In the genomic region with DNA sequence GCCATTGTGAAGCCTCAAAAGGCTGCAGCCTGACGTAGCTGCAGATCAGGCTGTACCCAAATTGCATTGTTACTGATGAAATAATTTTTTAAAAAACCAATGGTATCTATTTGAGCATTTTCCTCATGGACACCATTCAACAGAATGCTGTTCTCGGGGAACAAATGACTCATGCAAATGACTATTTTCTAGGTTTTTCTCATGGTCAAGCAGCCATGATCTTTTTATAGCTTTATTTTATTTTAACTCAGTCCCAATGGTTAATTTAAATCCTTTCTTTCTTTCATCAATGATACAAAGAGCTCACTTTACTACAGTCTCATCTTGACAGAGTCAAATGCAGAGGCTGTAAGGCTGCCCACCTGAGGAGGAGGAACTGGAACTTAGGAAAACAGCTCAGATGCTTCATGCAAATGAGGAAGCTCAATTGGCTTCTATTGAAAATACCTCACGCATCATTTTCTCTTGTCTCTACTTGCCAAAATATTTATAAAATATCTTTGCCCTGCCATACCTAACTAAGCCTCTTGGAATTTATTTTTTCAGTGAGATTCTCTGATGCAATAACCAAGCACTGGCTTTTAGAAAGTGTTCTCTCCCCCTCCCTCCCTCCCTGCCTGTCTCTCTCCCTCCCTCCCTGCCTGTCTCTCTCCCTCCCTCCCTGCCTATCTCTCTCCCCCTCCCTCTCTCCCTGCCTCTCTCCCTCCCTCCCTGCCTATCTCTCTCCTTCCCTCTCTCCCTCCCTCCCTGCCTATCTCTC, we compare ENCODE assay signal across 9 cellular contexts.
DNase-seq lines count a peak whose midpoint lies in the region; ATAC-seq, FAIRE-seq and TF ChIP-seq lines count a peak whose summit lies in the region.
"Had no signal": no experiment of that assay in that cellular context is flagged by ENCODE, and none has a peak within 500 bp of the region (broad histone marks: within the 10 kb centered on the region; RNA-seq: fewer than 3 reads in every experiment).

No MANE protein-coding gene starts in this region.

- no peak overlapping the region for H3K9ac ChIP-seq in BLaER1

- 0 out of 2 replicates have a peak overlapping the region, but pooled peaks have one; percentile 19 for H3K4me2 ChIP-seq in BLaER1

- FAIRE-seq in D721Med (lab: Jason Lieb, UNC) = no peak

- H3K27ac ChIP-seq in BLaER1 = no peak overlapping the region

- H3K4me1 ChIP-seq in BLaER1 = peaks cover 23% of the 10 kb centered on the region

- H3K9me3 ChIP-seq in BLaER1 = no peaks in the 10 kb centered on the region

- TF ChIP-seq CTCF in fibroblast of villous mesenchyme (IDR thresholded peaks at IDR 0.05; ENCODE audit: insufficient read depth, low read depth, low read length) (no peak), D721Med (IDR thresholded peaks at IDR 0.05; ENCODE audit: insufficient read depth, missing control alignments) (no peak)

- no peaks in the 10 kb centered on the region for H3K36me3 ChIP-seq in BLaER1

- no peak overlapping the region for H3K4me3 ChIP-seq in BLaER1
- no peak overlapping the region for H3K4me3 ChIP-seq in fibroblast of villous mesenchyme (ENCODE audit: low read depth, low read length)

- ATAC-seq in GM21423 (IDR thresholded peaks at IDR 0.05; ENCODE audit: unreplicated experiment) = peak; percentile 41
- ATAC-seq: Panc1 had no signal

- no peaks in the 10 kb centered on the region for H4K20me1 ChIP-seq in BLaER1

- no peaks in the 10 kb centered on the region for H3K27me3 ChIP-seq in BLaER1

- DNase-seq in HPDE6-E6E7 (ENCODE audit: extremely low spot score) (peak; percentile 64), fibroblast of villous mesenchyme (ENCODE audit: low read depth) (peak; percentile 51), retina (no peak), KG1 (lab: John Stamatoyannopoulos, UW) (no peak), D721Med (ENCODE audit: insufficient read length, low spot score) (no peak), GM19240 (ENCODE audit: insufficient read length, low spot score) (no peak)

Comparison
In these comparisons a context has a peak if more than half of its experiments do, and no peak if none do; other contexts are left out.
1. DNase-seq: peak in HPDE6-E6E7 (single experiment) and fibroblast of villous mesenchyme (single experiment); none in retina (single experiment), KG1 (single experiment), D721Med (single experiment) and GM19240 (single experiment).